ENCODE assay signal across 1 cellular context in genomic region chr1:113226118-113226517, GRCh38.
TF ChIP-seq lines count a peak whose summit lies in the region.

No MANE protein-coding gene starts in this region.

TF ChIP-seq in K562, 482 proteins besides CTCF, POLR2A, EP300 and RAD21 (continued from another document):
- no peak for TF ChIP-seq AFF1 (IDR thresholded peaks at IDR 0.05; ENCODE audit: low read depth in 1 of 2, partially characterized antibody in 2 of 2)
